Comparison of ENCODE assay signal across 8 cellular contexts in the genomic region with DNA sequence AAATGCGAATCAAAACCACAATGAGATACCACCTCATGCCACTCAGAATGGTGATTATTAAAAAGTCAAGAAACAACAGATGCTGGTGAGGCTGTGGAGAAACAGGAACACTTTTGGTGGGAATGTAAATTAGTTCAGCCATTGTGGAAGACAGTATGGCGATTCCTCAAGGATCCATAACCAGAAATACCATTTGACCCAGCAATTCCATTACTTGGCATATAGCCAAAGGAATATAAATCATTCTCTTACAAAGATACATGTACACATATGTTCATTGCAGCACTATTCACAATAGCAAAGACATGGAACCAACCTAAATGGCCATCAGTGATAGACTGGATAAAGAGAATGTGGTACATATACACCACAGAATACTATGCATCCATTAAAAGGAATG. TPM values are rescaled to one million over a fixed set of nuclear protein-coding genes. Genes with fewer than 3 reads are reported as not detected.
DNase-seq lines count a peak whose midpoint lies in the region; ATAC-seq, FAIRE-seq and TF ChIP-seq lines count a peak whose summit lies in the region.
"Not testable (repeated sequence)": the region's sequence is repeated elsewhere in the genome, so short reads cannot be mapped to it uniquely, and the experiment has no call there.
"Had no signal": no experiment of that assay in that cellular context is flagged by ENCODE, and none has a peak within 500 bp of the region (broad histone marks: within the 10 kb centered on the region; RNA-seq: fewer than 3 reads in every experiment).

No MANE protein-coding gene starts in this region.

- not testable (repeated sequence) for TF ChIP-seq CTCF in K562 (IDR thresholded peaks at IDR 0.05 in 2 of 3, conservative IDR thresholded peaks at IDR 0.05 in 1 of 3; ENCODE audit: insufficient read depth in 2 of 3, low read depth in 1 of 3, low read length in 3 of 3); HepG2 (CRISPR knock-in tag; IDR thresholded peaks at IDR 0.05)

- H3K27me3 ChIP-seq in K562 (ENCODE audit: control insufficient read depth in 2 of 2, insufficient read depth in 2 of 2, low read length in 2 of 2) = not testable (repeated sequence)
- peaks cover 0 to 17% of the 10 kb centered on the region in 2 experiments; a peak in 2 of 5 replicates for H3K27me3 ChIP-seq in HepG2 (ENCODE audit: control insufficient read depth in 1 of 2, insufficient read depth in 2 of 2, low read length in 2 of 2)

- H2AFZ ChIP-seq in K562 (ENCODE audit: low read depth, low read length); HepG2 (ENCODE audit: low read length): not testable (repeated sequence)

- FAIRE-seq in K562 (lab: Jason Lieb, UNC); HepG2 (lab: Jason Lieb, UNC): not testable (repeated sequence)

- not testable (repeated sequence) for TF ChIP-seq EP300 in Ishikawa (IDR thresholded peaks at IDR 0.05; ENCODE audit: borderline replicate concordance); K562 (IDR thresholded peaks at IDR 0.05; ENCODE audit: low read length); HepG2 (IDR thresholded peaks at IDR 0.05; ENCODE audit: low read depth in 2 of 2, low read length in 2 of 2); HepG2 (CRISPR knock-in tag; IDR thresholded peaks at IDR 0.05; ENCODE audit: borderline replicate concordance)

- CTCF ChIA-PET in K562 (lab: Yijun Ruan, JAX; ENCODE audit: low intra/inter-chr PET ratio); HepG2 (lab: Yijun Ruan, JAX; ENCODE audit: low intra/inter-chr PET ratio, low total read pairs): not testable (repeated sequence)

- in situ Hi-C loops in K562 (cut with MboI); HepG2 (cut with HindIII; ENCODE audit: extremely low pct_ligation_motif_present, low pct_unique_long_range_greater_than_20kb): not testable (repeated sequence)

- POLR2A ChIA-PET in K562 (lab: Yijun Ruan, JAX) = interaction anchor here (0.6 kb wide), 1 partner anchor 29 kb away, joined by 3 read pairs; no protein-coding TSS in a partner anchor
- POLR2A ChIA-PET in HepG2 (lab: Yijun Ruan, JAX) = not testable (repeated sequence)

- not testable (repeated sequence) for TF ChIP-seq POLR2A in K562 (conservative IDR thresholded peaks at IDR 0.05); HepG2 (IDR thresholded peaks at IDR 0.05; ENCODE audit: insufficient read depth in 1 of 2, low read depth in 2 of 2, low read length in 2 of 2)

- not testable (repeated sequence) for H3K27ac ChIP-seq in K562 (ENCODE audit: extremely low read depth, low read depth, low read length); HepG2 (ENCODE audit: extremely low read length, insufficient read depth, low read length)

- H3K79me2 ChIP-seq in K562 (ENCODE audit: control insufficient read depth, insufficient read depth, low read length); HepG2 (ENCODE audit: insufficient read depth, low read length): not testable (repeated sequence)

- intact Hi-C loops in K562 (cut with micrococcal nuclease); HepG2 (cut with micrococcal nuclease; ENCODE audit: unreplicated experiment): not testable (repeated sequence)

- ATAC-seq in K562, HepG2: not testable (repeated sequence)

- not testable (repeated sequence) for H3K4me1 ChIP-seq in K562 (replicated peaks in 1 of 2; ENCODE audit: control insufficient read depth in 2 of 2, insufficient read depth in 2 of 2, low read length in 2 of 2); HepG2 (ENCODE audit: insufficient read depth, low read length)

- H3K4me3 ChIP-seq in K562; HepG2 (replicated peaks in 1 of 3; ENCODE audit: insufficient read depth in 1 of 3, low read depth in 2 of 3, low read length in 3 of 3): not testable (repeated sequence)

- DNase-seq in K562 (ENCODE audit: extremely low read depth in 1 of 4, low spot score in 3 of 4); HepG2 (ENCODE audit: low spot score): not testable (repeated sequence)

- not testable (repeated sequence) for H3K4me2 ChIP-seq in K562 (ENCODE audit: insufficient read depth, low read length); HepG2 (ENCODE audit: low read depth, low read length)

- not testable (repeated sequence) for TF ChIP-seq RAD21 in Ishikawa (IDR thresholded peaks at IDR 0.05; ENCODE audit: low read depth); K562 (CRISPR knock-in tag; conservative IDR thresholded peaks at IDR 0.05 in 1 of 2, IDR thresholded peaks at IDR 0.05 in 1 of 2); HepG2 (CRISPR knock-in tag; IDR thresholded peaks at IDR 0.05)

- H3K36me3 ChIP-seq in K562 (ENCODE audit: control insufficient read depth, insufficient read depth, low read length); HepG2 (replicated peaks in 1 of 2; ENCODE audit: control insufficient read depth in 1 of 2, insufficient read depth in 2 of 2, low read length in 2 of 2): not testable (repeated sequence)

- not testable (repeated sequence) for H3K9me3 ChIP-seq in K562 (replicated peaks; ENCODE audit: control insufficient read depth, insufficient read depth, low read depth, low read length); HepG2 (ENCODE audit: low read length)

- 0% methylated on average over 2 of the region's 2 CpGs for WGBS in K562 (ENCODE audit: insufficient coverage, low coverage, missing lambda C conversion rate)
- WGBS in HepG2 (ENCODE audit: low lambda C conversion rate) = 49% methylated on average over 2 of the region's 2 CpGs

- not testable (repeated sequence) for BruUV-seq in K562 (replicated peaks; lab: Mats Ljungman, UMichigan); HepG2 (replicated peaks; lab: Mats Ljungman, UMichigan)

- H3K9me1 ChIP-seq in K562 (ENCODE audit: control insufficient read depth, insufficient read depth, low read length) = not testable (repeated sequence)

- not testable (repeated sequence) for H3K9ac ChIP-seq in K562 (ENCODE audit: insufficient read depth in 1 of 2, low read depth in 2 of 2, low read length in 2 of 2); HepG2 (ENCODE audit: insufficient read depth, low read depth, low read length)

- H4K20me1 ChIP-seq in K562 (replicated peaks; ENCODE audit: control insufficient read depth, insufficient read depth, low read length); HepG2 (ENCODE audit: insufficient read depth, low read length): not testable (repeated sequence)

TF ChIP-seq in Ishikawa, 13 proteins besides CTCF, POLR2A, EP300 and RAD21:
- TF ChIP-seq NFIC (IDR thresholded peaks at IDR 0.05) = peak; percentile 31; the same call in 1 of the 2 replicates
TF ChIP-seq in Ishikawa: peak in this region for 1; not testable (repeated sequence) for 12.

TF ChIP-seq in K562, 482 proteins besides CTCF, POLR2A, EP300 and RAD21 (continues in another document):
- TF ChIP-seq NFIC (IDR thresholded peaks at IDR 0.05) = peak; percentile 84

RNA-seq across cellular contexts. Expression of gene TMEM178A, which starts 9.5 kb away (rescaled TPM):
- 0.67 TPM in 1 of 2 replicates, not detected in the other for total RNA-seq in K562 (2011; cell fraction: chromatin; rRNA removed; ENCODE audit: low replicate concordance)
- 0.67 TPM in 1 of 2 replicates, not detected in the other for total RNA-seq in K562 (2011; cell fraction: nucleolus; rRNA removed)
- total RNA-seq in K562 (2011; cell fraction: nucleoplasm; rRNA removed) = 0.66 TPM in 1 of 2 replicates, not detected in the other
- total RNA-seq in K562 (2014; rRNA removed) (not detected in 2 replicates), K562 (2014; rRNA removed; fragmentation: Illumina TruSeq; extraction: Trizol) (not detected in 2 replicates), K562 (2015; rRNA removed; fragmentation: Illumina TruSeq; extraction: Trizol) (not detected in 2 replicates), K562 (2021) (not detected in 2 replicates), HepG2 (2016; rRNA removed; fragmentation: Illumina TruSeq; extraction: Trizol) (0.38 TPM in 1 of 2 replicates, not detected in the other)
- polyA plus RNA-seq in K562 (2011; rRNA removed) (0.17 and 0.54 TPM in 2 replicates), K562 (2014; fragmentation: Illumina TruSeq; extraction: Trizol) (0.18 TPM in 1 of 2 replicates, not detected in the other), K562 (2014; fragmentation: Nextera tagmentation; extraction: Ambion mirVana) (under 1 TPM in 1 of 2 experiments, not detected in 1; 0.04 TPM), K562 (2014; rRNA removed) (0.59 TPM in 1 of 2 replicates, not detected in the other), HepG2 (2011; rRNA removed) (3.3 and 3.8 TPM in 2 replicates)
- 0.55 TPM in 1 of 2 replicates, not detected in the other for polyA plus RNA-seq in K562 (2011; cell fraction: cytosol; rRNA removed)
- polyA plus RNA-seq in K562 (2011; cell fraction: nucleus; rRNA removed) = 0.97 and 3.0 TPM in 2 replicates
- 0.12 and 0.68 TPM in 2 replicates for polyA plus RNA-seq in K562 (2012)
- polyA minus RNA-seq in K562 (2011; rRNA and poly(A)+ RNA removed) = not detected in 2 replicates
- polyA minus RNA-seq in K562 (2011; cell fraction: cytosol; rRNA and poly(A)+ RNA removed) = not detected in 2 replicates
- polyA minus RNA-seq in K562 (2011; cell fraction: nucleus; rRNA and poly(A)+ RNA removed) = not detected in 2 replicates
- total RNA-seq in HepG2 (2016; cell fraction: cytosol; rRNA removed; fragmentation: Illumina TruSeq; extraction: Trizol; ENCODE audit: low read depth) = not detected in 2 replicates
- 0.15 and 0.19 TPM in 2 replicates for total RNA-seq in HepG2 (2016; cell fraction: insoluble cytoplasmic fraction; rRNA removed; fragmentation: Illumina TruSeq; extraction: Trizol)
- total RNA-seq in HepG2 (2016; cell fraction: membrane; rRNA removed; fragmentation: Illumina TruSeq; extraction: Trizol) = 0.17 TPM in 1 of 2 replicates, not detected in the other
- 0.50 TPM in 1 of 2 replicates, not detected in the other for total RNA-seq in HepG2 (2016; cell fraction: nucleus; rRNA removed; fragmentation: Illumina TruSeq; extraction: Trizol)
- polyA plus RNA-seq in HepG2 (2011; cell fraction: cytosol; rRNA removed) = 1.6 and 1.7 TPM in 2 replicates
- 21.5 and 25.6 TPM in 2 replicates for polyA plus RNA-seq in HepG2 (2011; cell fraction: nucleus; rRNA removed)
- 5.7 and 7.4 TPM in 2 replicates for polyA plus RNA-seq in HepG2 (2012)
- polyA plus RNA-seq in HepG2 (2016; cell fraction: cytosol; fragmentation: Illumina TruSeq; extraction: Trizol; ENCODE audit: low read depth) = not detected in 2 replicates
- polyA plus RNA-seq in HepG2 (2016; cell fraction: insoluble cytoplasmic fraction; fragmentation: Illumina TruSeq; extraction: Trizol; ENCODE audit: low read depth) = 0.28 TPM in 1 of 2 replicates, not detected in the other
- polyA plus RNA-seq in HepG2 (2016; cell fraction: membrane; fragmentation: Illumina TruSeq; extraction: Trizol; ENCODE audit: low read depth) = 0.09 and 0.35 TPM in 2 replicates
- 1.4 and 1.9 TPM in 2 replicates for polyA plus RNA-seq in HepG2 (2016; cell fraction: nucleus; fragmentation: Illumina TruSeq; extraction: Trizol; ENCODE audit: insufficient read depth, low read depth)
- 1.8 TPM in 1 of 2 replicates, not detected in the other for polyA minus RNA-seq in HepG2 (2011; rRNA and poly(A)+ RNA removed; ENCODE audit: low replicate concordance)
- 0.59 and 0.88 TPM in 2 replicates for polyA minus RNA-seq in HepG2 (2011; cell fraction: cytosol; rRNA and poly(A)+ RNA removed)
- polyA minus RNA-seq in HepG2 (2011; cell fraction: nucleus; rRNA and poly(A)+ RNA removed) = 2.5 and 3.3 TPM in 2 replicates
- total RNA-seq: A172; CD4-positive, alpha-beta memory T cell; CD4-positive, CD25-positive, alpha-beta regulatory T cell; CD8-positive, alpha-beta memory T cell had no signal
- polyA plus RNA-seq: CD14-positive monocyte; CD4-positive, alpha-beta memory T cell; CD4-positive, CD25-positive, alpha-beta regulatory T cell; CD8-positive, alpha-beta memory T cell had no signal
